Comparison of ENCODE assay signal across 23 cellular contexts in genomic region chr11:44992774-44993173, GRCh38. TPM values are rescaled to one million over a fixed set of nuclear protein-coding genes. Genes with fewer than 3 reads are reported as not detected.
DNase-seq lines count a peak whose midpoint lies in the region; ATAC-seq, FAIRE-seq and TF ChIP-seq lines count a peak whose summit lies in the region.
"Had no signal": no experiment of that assay in that cellular context is flagged by ENCODE, and none has a peak within 500 bp of the region (broad histone marks: within the 10 kb centered on the region; RNA-seq: fewer than 3 reads in every experiment).

No MANE protein-coding gene starts in this region.

- DNase-seq in A549 (ENCODE audit: low read depth in 1 of 2, low spot score in 1 of 2): no peak
- no peak for DNase-seq in CD8-positive, alpha-beta T cell
- no peak for DNase-seq in SK-N-SH
- peak; percentile 24 for DNase-seq in endodermal cell
- no peak for DNase-seq in midbrain (lab: John Stamatoyannopoulos, UW)
- no peak for DNase-seq in NCI-H69 (lab: John Stamatoyannopoulos, UW)
- DNase-seq: Calu3; CD4-positive, alpha-beta memory T cell; KBM-7; NCI-H1092; NCI-H1436; NCI-H526; SIG-M5; T-helper 1 cell had no signal

- H3K4me1 ChIP-seq in A549 (no peaks in the 10 kb centered on the region), SK-N-SH (ENCODE audit: control insufficient read depth in 1 of 2, insufficient read depth in 2 of 2, low read depth in 1 of 2, low read length in 1 of 2) (peaks cover 0 to 24% of the 10 kb centered on the region in 2 experiments; a peak in 2 of 4 replicates), endodermal cell (ENCODE audit: control insufficient read depth, insufficient read depth, low read length) (peaks cover 2% of the 10 kb centered on the region)
- H3K4me1 ChIP-seq in CD8-positive, alpha-beta T cell (ENCODE audit: insufficient read depth, low read length): no peaks in the 10 kb centered on the region
- H3K4me1 ChIP-seq: HAP-1 had no signal

- no peak overlapping the region for H3K4me2 ChIP-seq in A549
- no peak overlapping the region for H3K4me2 ChIP-seq in SK-N-SH
- H3K4me2 ChIP-seq: GM23338 had no signal

- H3K27ac Mint-ChIP-seq in CD8-positive, alpha-beta T cell: peak overlapping the region; percentile 2
- H3K27ac Mint-ChIP-seq in endodermal cell: no peak overlapping the region
- H3K27ac Mint-ChIP-seq: CD4-positive, alpha-beta memory T cell; GM23338 had no signal

- H3K27me3 ChIP-seq in CD8-positive, alpha-beta T cell (ENCODE audit: insufficient read depth, low read length): no peaks in the 10 kb centered on the region
- H3K27me3 ChIP-seq in SK-N-SH (ENCODE audit: insufficient read depth) (peaks cover 13% of the 10 kb centered on the region; the same call in 1 of the 2 replicates), endodermal cell (ENCODE audit: control insufficient read depth, insufficient read depth, low read length, poor library complexity, severe bottlenecking) (no peaks in the 10 kb centered on the region)

- no peaks in the 10 kb centered on the region for H3K79me2 ChIP-seq in SK-N-SH (ENCODE audit: insufficient read depth)

- H3F3A ChIP-seq in SK-N-SH (replicated peaks; ENCODE audit: insufficient read depth): no peaks in the 10 kb centered on the region

- H2AFZ ChIP-seq in SK-N-SH (ENCODE audit: low read depth): no peak overlapping the region
- H2AFZ ChIP-seq: GM23338 had no signal

- H3K9me2 ChIP-seq in SK-N-SH: no peaks in the 10 kb centered on the region

- H3K27ac ChIP-seq in A549 (no peak overlapping the region), SK-N-SH (ENCODE audit: low read depth in 2 of 2, low read length in 1 of 2) (no peak overlapping the region), endodermal cell (ENCODE audit: low read depth, low read length) (no peak overlapping the region)
- H3K27ac ChIP-seq in CD8-positive, alpha-beta T cell (ENCODE audit: low read depth, low read length): no peak overlapping the region
- H3K27ac ChIP-seq: HL-60 had no signal

- peaks cover 2% of the 10 kb centered on the region for H3K4me1 Mint-ChIP-seq in CD8-positive, alpha-beta T cell (ENCODE audit: low read depth)
- peaks cover 29% of the 10 kb centered on the region for H3K4me1 Mint-ChIP-seq in endodermal cell

- H3K36me3 ChIP-seq in CD8-positive, alpha-beta T cell (ENCODE audit: insufficient read depth, low read length): no peaks in the 10 kb centered on the region
- H3K36me3 ChIP-seq in SK-N-SH (replicated peaks in 1 of 2; ENCODE audit: control insufficient read depth in 1 of 2, insufficient read depth in 2 of 2, low read length in 1 of 2) (no peaks in the 10 kb centered on the region), endodermal cell (ENCODE audit: control insufficient read depth, insufficient read depth, low read length) (no peaks in the 10 kb centered on the region)
- H3K36me3 ChIP-seq: HAP-1 had no signal

- POLR2A ChIA-PET in A549 (lab: Yijun Ruan, JAX): no interaction called here
- POLR2A ChIA-PET in CD8-positive, alpha-beta T cell (lab: Charles Lee): no interaction called here
- POLR2A ChIA-PET in SK-N-SH (lab: Yijun Ruan, JAX): no interaction called here

- CTCF ChIA-PET in A549 (lab: Yijun Ruan, JAX): no interaction called here
- CTCF ChIA-PET in CD8-positive, alpha-beta T cell (lab: Charles Lee): no interaction called here
- CTCF ChIA-PET in SK-N-SH (lab: Yijun Ruan, JAX): no interaction called here

- WGBS in A549 (ENCODE audit: missing lambda C conversion rate): 35% methylated on average over 4 of the region's 4 CpGs
- WGBS in SK-N-SH (ENCODE audit: low lambda C conversion rate): 28% methylated on average over 4 of the region's 4 CpGs
- 69 to 71% methylated on average over 3 to 4 of the region's 4 CpGs for WGBS in endodermal cell (ENCODE audit: insufficient coverage in 1 of 2, insufficient read length in 1 of 2), 2 experiments

- no peaks in the 10 kb centered on the region for H3K9me3 ChIP-seq in A549
- H3K9me3 ChIP-seq in CD8-positive, alpha-beta T cell (ENCODE audit: low read length): no peaks in the 10 kb centered on the region
- H3K9me3 ChIP-seq in SK-N-SH: no peaks in the 10 kb centered on the region
- H3K9me3 ChIP-seq in endodermal cell (ENCODE audit: control insufficient read depth, low read length): no peaks in the 10 kb centered on the region
- H3K9me3 ChIP-seq: HAP-1 had no signal

- H3K9ac ChIP-seq in SK-N-SH (no peak overlapping the region), endodermal cell (ENCODE audit: extremely low read depth, low read length, poor library complexity, severe bottlenecking) (no peak overlapping the region)

- no peak for TF ChIP-seq CTCF in A549 (IDR thresholded peaks at IDR 0.05)
- no peak for TF ChIP-seq CTCF in CD8-positive, alpha-beta T cell (IDR thresholded peaks at IDR 0.05)
- no peak for TF ChIP-seq CTCF in SK-N-SH (IDR thresholded peaks at IDR 0.05)
- TF ChIP-seq CTCF in endodermal cell (conservative IDR thresholded peaks at IDR 0.05): no peak

- FAIRE-seq in A549 (lab: Jason Lieb, UNC): no peak
- FAIRE-seq: A204.1, G401.6, GM12892, GM18507, HepG2 had no signal

- no peaks in the 10 kb centered on the region for H3K27me3 Mint-ChIP-seq in CD8-positive, alpha-beta T cell (ENCODE audit: low read depth)
- peaks cover 4% of the 10 kb centered on the region for H3K27me3 Mint-ChIP-seq in endodermal cell (ENCODE audit: insufficient read depth)
- H3K27me3 Mint-ChIP-seq: CD4-positive, alpha-beta memory T cell had no signal

- no peaks in the 10 kb centered on the region for H3K9me3 Mint-ChIP-seq in CD8-positive, alpha-beta T cell
- H3K9me3 Mint-ChIP-seq in endodermal cell: no peaks in the 10 kb centered on the region
- H3K9me3 Mint-ChIP-seq: CD4-positive, alpha-beta memory T cell; GM23338 had no signal

- no peaks in the 10 kb centered on the region for H3K36me3 Mint-ChIP-seq in CD8-positive, alpha-beta T cell
- no peaks in the 10 kb centered on the region for H3K36me3 Mint-ChIP-seq in endodermal cell (ENCODE audit: low read depth)
- H3K36me3 Mint-ChIP-seq: CD4-positive, alpha-beta memory T cell had no signal

- intact Hi-C loops in CD8-positive, alpha-beta T cell (cut with DNase I, micrococcal nuclease): no loop called here

- no peaks in the 10 kb centered on the region for H4K20me1 ChIP-seq in SK-N-SH (ENCODE audit: insufficient read depth)

- ATAC-seq in A549 (no peak), GM21576 (IDR thresholded peaks at IDR 0.05; ENCODE audit: unreplicated experiment) (no peak)
- no peak for ATAC-seq in CD8-positive, alpha-beta T cell
- ATAC-seq: GM23338, HepG2 had no signal

- TF ChIP-seq EP300 in A549 (IDR thresholded peaks at IDR 0.05) (no peak), SK-N-SH (IDR thresholded peaks at IDR 0.05; ENCODE audit: borderline replicate concordance in 1 of 2, low read depth in 1 of 2, low read length in 1 of 2) (no peak)

- H3K4me3 Mint-ChIP-seq in CD8-positive, alpha-beta T cell: no peak overlapping the region
- no peak overlapping the region for H3K4me3 Mint-ChIP-seq in endodermal cell
- H3K4me3 Mint-ChIP-seq: CD4-positive, alpha-beta memory T cell; GM23338 had no signal

- H3K4me3 ChIP-seq in A549 (no peak overlapping the region), SK-N-SH (ENCODE audit: low read depth in 2 of 2, low read length in 1 of 2) (no peak overlapping the region), endodermal cell (ENCODE audit: low read length) (no peak overlapping the region)
- H3K4me3 ChIP-seq in CD8-positive, alpha-beta T cell (ENCODE audit: low read depth, low read length): no peak overlapping the region
- H3K4me3 ChIP-seq: GM23338, HAP-1 had no signal

- TF ChIP-seq RAD21 in A549 (conservative IDR thresholded peaks at IDR 0.05 in 1 of 2, IDR thresholded peaks at IDR 0.05 in 1 of 2) (no peak), SK-N-SH (IDR thresholded peaks at IDR 0.05; ENCODE audit: low read length) (no peak)

- TF ChIP-seq POLR2A in A549 (IDR thresholded peaks at IDR 0.05; ENCODE audit: low read length): no peak

TF ChIP-seq in A549, 52 proteins besides CTCF, POLR2A, EP300 and RAD21:
- peak; percentile 40 for TF ChIP-seq MAFK (IDR thresholded peaks at IDR 0.05; ENCODE audit: partially characterized antibody)
- TF ChIP-seq RARB (CRISPR knock-in tag; IDR thresholded peaks at IDR 0.05): no peak

TF ChIP-seq in SK-N-SH, 30 proteins besides CTCF, POLR2A, EP300 and RAD21:
- TF ChIP-seq SIN3A (IDR thresholded peaks at IDR 0.05; ENCODE audit: borderline replicate concordance, low read depth, low read length): no peak
- peak; percentile 56 for TF ChIP-seq GATA2 (CRISPR knock-in tag; IDR thresholded peaks at IDR 0.05)
- no peak for TF ChIP-seq MXI1 (IDR thresholded peaks at IDR 0.05; ENCODE audit: low read depth, low read length)
- TF ChIP-seq EZH2phosphoT487 (IDR thresholded peaks at IDR 0.05; ENCODE audit: borderline replicate concordance, low read depth): no peak
TF ChIP-seq in SK-N-SH: peak in this region for 1.

RNA-seq across cellular contexts. Expression of gene TP53I11, which starts 42.1 kb away (rescaled TPM):
- polyA plus RNA-seq in A549 (2011; rRNA removed) (11.2 and 20.7 TPM in 2 replicates), A549 (2017; fragmentation: RNase III; extraction: RNeasy Plus Mini Kit Qiagen cat#74134 plus additional on column Dnase treatment) (28.2 to 36.1 TPM (median 28.5 TPM) in 3 replicates), SK-N-SH (2012; rRNA removed) (6.0 and 6.6 TPM in 2 replicates)
- 14.3 and 22.5 TPM in 2 replicates for polyA plus RNA-seq in A549 (2012; cell fraction: cytosol; rRNA removed)
- 32.6 and 40.9 TPM in 2 replicates for polyA plus RNA-seq in A549 (2012; cell fraction: nucleus; rRNA removed)
- polyA minus RNA-seq in A549 (2011; rRNA and poly(A)+ RNA removed): 23.0 and 25.7 TPM in 2 replicates
- total RNA-seq in CD8-positive, alpha-beta T cell: 1 to 10 TPM; 4.8 to 6.8 TPM
- polyA plus RNA-seq in SK-N-SH (2012; cell fraction: cytosol; rRNA removed): 3.0 and 4.5 TPM in 2 replicates
- polyA plus RNA-seq in SK-N-SH (2012; cell fraction: nucleus; rRNA removed): 8.3 and 15.2 TPM in 2 replicates
- total RNA-seq in endodermal cell: 100 to 1,000 TPM; 136 to 203 TPM
- 94.6 TPM for polyA plus RNA-seq in endodermal cell (2013, experiment 1 of 2)
- polyA plus RNA-seq in endodermal cell (2013, experiment 2 of 2): 91.2 TPM
- total RNA-seq: HepG2 had no signal
- polyA plus RNA-seq: HepG2 had no signal

Comparison
In these comparisons a context has a peak if more than half of its experiments do, and no peak if none do; other contexts are left out.
1. RNA of gene TP53I11, which starts 42.1 kb away (total RNA-seq): 136 to 203 TPM in endodermal cell; 4.8 to 6.8 TPM in CD8-positive, alpha-beta T cell; every median in the first group is over 10 times any median in the second.